ENCODE assay signal across 10 cellular contexts in genomic region chr19:42767319-42767718, GRCh38. TPM values are rescaled to one million over a fixed set of nuclear protein-coding genes. Genes with fewer than 3 reads are reported as not detected.
"Had no signal": no experiment of that assay in that cellular context is flagged by ENCODE, and none has a peak within 500 bp of the region (broad histone marks: within the 10 kb centered on the region; RNA-seq: fewer than 3 reads in every experiment).

No MANE protein-coding gene starts in this region.

RNA-seq across cellular contexts. Expression of gene PSG8, which starts 1.8 kb away (rescaled TPM):
- total RNA-seq: activated CD4-positive, alpha-beta memory T cell treated with anti-CD3 and anti-CD28 coated beads, Interleukin-2, amount 10 ng/mL, durations not matched to agents 7 days and 5 days; activated naive CD8-positive, alpha-beta T cell treated with anti-CD3 and anti-CD28 coated beads for 36 hours; activated T-cell treated with anti-CD3 and anti-CD28 coated beads, Interleukin-2, amount 50 U/mL, for 72 hours; glomerular endothelial cell; lower leg skin; mesothelial cell of epicardium; myocyte; stomach; thoracic aorta; uterus had no signal

RNA-seq across cellular contexts. Expression of gene PSG3, which starts 27.0 kb away (rescaled TPM):
- total RNA-seq: activated CD4-positive, alpha-beta memory T cell treated with anti-CD3 and anti-CD28 coated beads, Interleukin-2, amount 10 ng/mL, durations not matched to agents 7 days and 5 days; activated naive CD8-positive, alpha-beta T cell treated with anti-CD3 and anti-CD28 coated beads for 36 hours; activated T-cell treated with anti-CD3 and anti-CD28 coated beads, Interleukin-2, amount 50 U/mL, for 72 hours; glomerular endothelial cell; lower leg skin; mesothelial cell of epicardium; myocyte; stomach; thoracic aorta; uterus had no signal
- polyA plus RNA-seq: stomach had no signal
